ENCODE assay signal across 9 cellular contexts in genomic region chr17:81428121-81428515, GRCh38. TPM values are rescaled to one million over a fixed set of nuclear protein-coding genes. Genes with fewer than 3 reads are reported as not detected.
DNase-seq lines count a peak whose midpoint lies in the region; ATAC-seq and TF ChIP-seq lines count a peak whose summit lies in the region.
"Had no signal": no experiment of that assay in that cellular context is flagged by ENCODE, and none has a peak within 500 bp of the region (broad histone marks: within the 10 kb centered on the region; RNA-seq: fewer than 3 reads in every experiment).

No MANE protein-coding gene starts in this region.

- H4K20me1 ChIP-seq in DND-41 (ENCODE audit: insufficient read depth, low read length): peaks cover 12% of the 10 kb centered on the region

- H3K4me1 ChIP-seq in DND-41 (ENCODE audit: insufficient read depth, low read length) (peaks cover 38% of the 10 kb centered on the region), esophagus muscularis mucosa (peaks cover 58 to 81% (median 70%) of the 10 kb centered on the region in 4 donors), skeletal muscle tissue (ENCODE audit: control insufficient read depth in 3 of 3, insufficient read depth in 3 of 3, low read length in 3 of 3) (peaks cover 41 to 65% (median 51%) of the 10 kb centered on the region in 3 donors)

- TF ChIP-seq EP300 in esophagus muscularis mucosa (IDR thresholded peaks at IDR 0.05): no peak

- H3K9me3 ChIP-seq in DND-41 (ENCODE audit: insufficient read depth, low read length, severe bottlenecking) (peaks cover 17% of the 10 kb centered on the region), esophagus muscularis mucosa (no peaks in the 10 kb centered on the region), skeletal muscle tissue (ENCODE audit: control insufficient read depth in 3 of 3, low read length in 3 of 3) (no peaks in the 10 kb centered on the region)

- peak; percentile 57 for ATAC-seq in DND-41 (ENCODE audit: insufficient read depth, low read depth)
- ATAC-seq in HG03039 (IDR thresholded peaks at IDR 0.05; ENCODE audit: unreplicated experiment): no peak

- peak overlapping the region; percentile 64 for H3K9ac ChIP-seq in DND-41 (ENCODE audit: low read depth, low read length)
- peak overlapping the region; percentile 32 to 64 (median 61) for H3K9ac ChIP-seq in skeletal muscle tissue (ENCODE audit: low read depth in 1 of 3, low read length in 3 of 3)

- H3K36me3 ChIP-seq in DND-41 (ENCODE audit: insufficient read depth, low read length) (no peaks in the 10 kb centered on the region), esophagus muscularis mucosa (peaks cover 0 to 7% (median 0%) of the 10 kb centered on the region in 4 donors), skeletal muscle tissue (ENCODE audit: control insufficient read depth in 3 of 3, insufficient read depth in 3 of 3, low read length in 3 of 3) (no peaks in the 10 kb centered on the region)

- no peak overlapping the region for H2AFZ ChIP-seq in DND-41 (ENCODE audit: low read depth, low read length)

- TF ChIP-seq CTCF in DND-41 (IDR thresholded peaks at IDR 0.05; ENCODE audit: borderline replicate concordance, extremely low read depth, low read length, poor library complexity, severe bottlenecking) (peak; percentile 5), esophagus muscularis mucosa (IDR thresholded peaks at IDR 0.05) (no peak)

- H3K27ac ChIP-seq in DND-41 (ENCODE audit: low read length) (peak overlapping the region; percentile 93), esophagus muscularis mucosa (replicated peaks in 1 of 4) (peak overlapping the region; percentile 44 to 75 (median 64)), skeletal muscle tissue (ENCODE audit: low read depth, low read length) (peak overlapping the region; percentile 71)

- no peak for TF ChIP-seq POLR2A in esophagus muscularis mucosa (IDR thresholded peaks at IDR 0.05; ENCODE audit: low read depth)

- intact Hi-C loops in esophagus muscularis mucosa (cut with DNase I): no loop called here

- no CpG with 5 or more reads among the region's 12 CpGs for WGBS in esophagus muscularis mucosa

- DNase-seq in DND-41: peak; percentile 95
- peak; percentile 48 for DNase-seq in NCI-H345 treated with DMSO at 0.1 percent for 48 hours (lab: John Stamatoyannopoulos, UW; ENCODE audit: unreplicated experiment)
- no peak for DNase-seq in esophagus muscularis mucosa (ENCODE audit: extremely low spot score)
- DNase-seq in inferior parietal cortex (ENCODE audit: extremely low spot score): no peak
- no peak for DNase-seq in retina
- DNase-seq: activated naive CD4-positive, alpha-beta T cell treated with anti-CD3 and anti-CD28 coated beads for 36 hours; natural killer cell had no signal

- H3K79me2 ChIP-seq in DND-41 (ENCODE audit: insufficient read depth, low read length): 0 out of 2 replicates have a peak, but pooled peaks cover 2% of the 10 kb centered on the region

- H3K4me3 ChIP-seq in DND-41 (ENCODE audit: low read depth in 1 of 2, low read length in 2 of 2): peak overlapping the region in 1 of 2 experiments; percentile 48; a peak in 2 of 4 replicates
- H3K4me3 ChIP-seq in esophagus muscularis mucosa: no peak overlapping the region
- H3K4me3 ChIP-seq in skeletal muscle tissue (ENCODE audit: low read length in 3 of 3): peak overlapping the region in 2 of 3 donors; percentile 29 to 40

- H3K4me2 ChIP-seq in DND-41 (ENCODE audit: insufficient read depth, low read length): peak overlapping the region; percentile 67

- H3K27me3 ChIP-seq in DND-41 (ENCODE audit: insufficient read depth, low read length, poor library complexity): no peaks in the 10 kb centered on the region
- no peaks in the 10 kb centered on the region for H3K27me3 ChIP-seq in esophagus muscularis mucosa
- H3K27me3 ChIP-seq in skeletal muscle tissue (ENCODE audit: control insufficient read depth in 3 of 3, insufficient read depth in 3 of 3, low read length in 3 of 3): peaks cover 0 to 2% (median 0%) of the 10 kb centered on the region in 3 donors

RNA-seq across cellular contexts. Expression of gene BAHCC1, which starts 32.9 kb away (rescaled TPM):
- 10 to 100 TPM; 15.9 to 38.1 (median 21.1) TPM for total RNA-seq in esophagus muscularis mucosa
- 8.4 TPM for total RNA-seq in skeletal muscle tissue

Comparison
In these comparisons a context has a peak if more than half of its experiments do, and no peak if none do; other contexts are left out.
1. DNase-seq: peak in DND-41 (single experiment) and NCI-H345 treated with DMSO at 0.1 percent for 48 hours (single experiment); none in esophagus muscularis mucosa (single experiment), inferior parietal cortex (single experiment) and retina (single experiment).
2. H3K4me3 ChIP-seq: peak in skeletal muscle tissue (2 of 3); none in esophagus muscularis mucosa (0 of 4).
3. Peak in every context shown above with its lines, with median percentiles within 50 percentile points of each other: H3K27ac ChIP-seq.